8 cellular contexts compared by ENCODE assay signal in the genomic region with DNA sequence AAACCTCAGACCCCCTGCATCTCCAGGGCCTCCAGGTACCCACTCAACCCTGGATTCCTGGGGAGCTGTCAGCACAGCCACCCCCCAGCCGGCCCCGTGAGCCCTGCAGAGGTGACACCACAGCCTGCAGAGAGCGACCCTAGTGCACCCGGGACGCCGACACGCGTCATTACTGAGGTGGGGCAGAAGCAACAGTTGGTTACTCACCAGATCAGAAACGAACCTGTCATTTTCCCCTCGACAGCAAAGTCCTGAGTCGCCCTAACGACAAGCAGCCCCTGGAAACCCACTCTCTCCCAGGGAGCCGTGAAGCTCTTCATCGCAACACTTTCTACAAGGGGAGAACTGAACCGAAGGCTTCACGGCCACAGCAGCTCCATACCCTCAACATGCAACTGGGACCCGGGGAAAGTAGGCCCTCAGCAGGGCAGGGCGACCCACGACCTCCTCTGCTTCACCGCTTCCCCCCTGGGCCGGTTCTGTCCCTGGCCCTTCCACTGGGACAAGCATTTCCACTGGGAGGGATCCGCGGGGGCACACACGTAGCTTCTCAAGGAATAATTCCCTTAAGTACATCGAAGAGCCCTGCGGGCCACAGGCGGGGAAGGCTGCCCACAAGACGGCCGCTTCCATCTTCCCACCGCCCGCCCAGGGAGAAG. TPM values are rescaled to one million over a fixed set of nuclear protein-coding genes. Genes with fewer than 3 reads are reported as not detected.
DNase-seq lines count a peak whose midpoint lies in the region; ATAC-seq and TF ChIP-seq lines count a peak whose summit lies in the region.

No MANE protein-coding gene starts in this region.

- ATAC-seq in HG02642 (IDR thresholded peaks at IDR 0.05; ENCODE audit: poor library complexity, unreplicated experiment) = no peak

- H3K4me1 ChIP-seq in HUES64 (ENCODE audit: insufficient read depth, low read length) = peaks cover 3% of the 10 kb centered on the region; the same call in 1 of the 2 replicates
- H3K4me1 ChIP-seq in effector memory CD4-positive, alpha-beta T cell (ENCODE audit: control insufficient read depth, insufficient read depth, low read length, poor library complexity, severe bottlenecking) = peaks cover 49% of the 10 kb centered on the region
- peaks cover 36% of the 10 kb centered on the region for H3K4me1 ChIP-seq in thymus (ENCODE audit: control insufficient read depth, insufficient read depth, low read length)

- no peaks in the 10 kb centered on the region for H3K9me2 ChIP-seq in neural cell (ENCODE audit: insufficient read depth, low read length)

- H2AFZ ChIP-seq in neural cell (ENCODE audit: low read depth, low read length) = no peak overlapping the region

- peaks cover 38% of the 10 kb centered on the region for H4K20me1 ChIP-seq in neural cell (ENCODE audit: insufficient read depth)

- H3K9me3 ChIP-seq in HUES64 (ENCODE audit: insufficient read depth, low read depth, low read length) = peaks cover 14% of the 10 kb centered on the region; the same call in 1 of the 2 replicates
- H3K9me3 ChIP-seq in effector memory CD4-positive, alpha-beta T cell (ENCODE audit: control insufficient read depth, low read length) = no peaks in the 10 kb centered on the region
- peaks cover under 1% of the 10 kb centered on the region for H3K9me3 ChIP-seq in neural cell (ENCODE audit: low read length)
- peaks cover 1% of the 10 kb centered on the region for H3K9me3 ChIP-seq in thymus (ENCODE audit: control insufficient read depth)

- H3K9ac ChIP-seq in HUES64 (ENCODE audit: low read depth, low read length) (peak overlapping the region; percentile 84), neural cell (ENCODE audit: low read length) (peak overlapping the region; percentile 88)

- no peak for TF ChIP-seq CTCF in neural cell (IDR thresholded peaks at IDR 0.05; ENCODE audit: poor library complexity, severe bottlenecking)

- no peak for TF ChIP-seq RAD21 in neural cell (conservative IDR thresholded peaks at IDR 0.05)

- H3K4me3 ChIP-seq in HUES64 (ENCODE audit: low read length) (peak overlapping the region; percentile 86), neural cell (ENCODE audit: low read length) (peak overlapping the region; percentile 88), thymus (ENCODE audit: low read length) (peak overlapping the region; percentile 93)
- peak overlapping the region; percentile 83 for H3K4me3 ChIP-seq in effector memory CD4-positive, alpha-beta T cell (ENCODE audit: insufficient read depth, low read depth, low read length, poor library complexity, severe bottlenecking)

- 28% methylated on average over 31 of the region's 31 CpGs for WGBS in HUES64
- WGBS in thymus = 22% methylated on average over 31 of the region's 31 CpGs

- TF ChIP-seq EP300 in neural cell (conservative IDR thresholded peaks at IDR 0.05; ENCODE audit: poor library complexity, severe bottlenecking) = no peak

- H3K27ac ChIP-seq in HUES64 (ENCODE audit: low read depth, low read length) (no peak overlapping the region), neural cell (ENCODE audit: low read length) (peak overlapping the region; percentile 68), thymus (ENCODE audit: low read depth) (peak overlapping the region; percentile 31)
- peak overlapping the region; percentile 77 for H3K27ac ChIP-seq in effector memory CD4-positive, alpha-beta T cell (ENCODE audit: insufficient read depth, low read length, poor library complexity, severe bottlenecking)

- H3K36me3 ChIP-seq in HUES64 (ENCODE audit: insufficient read depth, low read length) (peaks cover 39% of the 10 kb centered on the region), neural cell (ENCODE audit: insufficient read depth, low read length) (peaks cover 12% of the 10 kb centered on the region), thymus (ENCODE audit: control insufficient read depth, insufficient read depth) (peaks cover 36% of the 10 kb centered on the region)
- peaks cover 24% of the 10 kb centered on the region for H3K36me3 ChIP-seq in effector memory CD4-positive, alpha-beta T cell (ENCODE audit: control insufficient read depth, insufficient read depth, low read length)

- peak overlapping the region; percentile 96 for H3K4me2 ChIP-seq in neural cell (ENCODE audit: low read length)

- H3F3A ChIP-seq in neural cell (ENCODE audit: insufficient read depth, low read length, poor library complexity, severe bottlenecking) = no peaks in the 10 kb centered on the region

- DNase-seq in activated CD4-positive, alpha-beta T cell treated with anti-CD3 and anti-CD28 coated beads, Interleukin-2, amount 50 U/mL, for 1 hour = peak; percentile 68
- DNase-seq in effector memory CD4-positive, alpha-beta T cell = peak; percentile 21 to 51 (median 43)
- no peak for DNase-seq in T1000 (lab: John Stamatoyannopoulos, UW)
- DNase-seq in putamen (ENCODE audit: low spot score) = no peak

- H3K79me2 ChIP-seq in neural cell (replicated peaks; ENCODE audit: insufficient read depth, low read length) = peaks cover 61% of the 10 kb centered on the region

- H3K27me3 ChIP-seq in HUES64 (ENCODE audit: insufficient read depth, low read length) = no peaks in the 10 kb centered on the region
- no peaks in the 10 kb centered on the region for H3K27me3 ChIP-seq in effector memory CD4-positive, alpha-beta T cell (replicated peaks; ENCODE audit: control insufficient read depth, insufficient read depth, low read length, poor library complexity, severe bottlenecking)
- H3K27me3 ChIP-seq in neural cell (ENCODE audit: insufficient read depth, low read depth, low read length) = no peaks in the 10 kb centered on the region
- no peaks in the 10 kb centered on the region for H3K27me3 ChIP-seq in thymus (ENCODE audit: control insufficient read depth, insufficient read depth)

TF ChIP-seq in neural cell, 6 proteins besides CTCF, POLR2A, EP300 and RAD21:
- TF ChIP-seq MXI1 (conservative IDR thresholded peaks at IDR 0.05; ENCODE audit: poor library complexity, severe bottlenecking) (no peak), TAF1 (IDR thresholded peaks at IDR 0.05; ENCODE audit: low read depth) (no peak), SMC3 (conservative IDR thresholded peaks at IDR 0.05; ENCODE audit: poor library complexity) (no peak), EZH2 (IDR thresholded peaks at IDR 0.05; ENCODE audit: borderline replicate concordance, insufficient read depth, low read length, poor library complexity, severe bottlenecking) (no peak), POLR2AphosphoS5 (IDR thresholded peaks at IDR 0.05) (no peak), REST (IDR thresholded peaks at IDR 0.05; ENCODE audit: borderline replicate concordance) (no peak)
TF ChIP-seq in neural cell: peak in this region for 0.

RNA-seq across cellular contexts. Expression of gene BRD1, which starts 1.6 kb away (rescaled TPM):
- 23.3 TPM for polyA plus RNA-seq in HUES64 (2013, experiment 1 of 2)
- polyA plus RNA-seq in HUES64 (2013, experiment 2 of 2) = 22.9 TPM
- 79.3 and 92.1 TPM in 2 replicates for polyA plus RNA-seq in neural cell
- polyA minus RNA-seq in neural cell = 75.0 and 81.1 TPM in 2 replicates
- polyA plus RNA-seq in thymus = 43.6 TPM

RNA-seq across cellular contexts. Expression of gene ZBED4, which starts 27.6 kb away (rescaled TPM):
- 17.0 TPM for polyA plus RNA-seq in HUES64 (2013, experiment 1 of 2)
- 20.5 TPM for polyA plus RNA-seq in HUES64 (2013, experiment 2 of 2)
- polyA plus RNA-seq in neural cell = 15.0 and 17.8 TPM in 2 replicates
- 47.0 and 48.9 TPM in 2 replicates for polyA minus RNA-seq in neural cell
- polyA plus RNA-seq in thymus = 6.4 TPM

Comparison
In these comparisons a context has a peak if more than half of its experiments do, and no peak if none do; other contexts are left out.
1. DNase-seq: peak in activated CD4-positive, alpha-beta T cell treated with anti-CD3 and anti-CD28 coated beads, Interleukin-2, amount 50 U/mL, for 1 hour (single experiment) and effector memory CD4-positive, alpha-beta T cell (3 of 3); none in T1000 (single experiment) and putamen (single experiment).
2. Peak in every context shown above with its lines, with median percentiles within 50 percentile points of each other: H3K4me3 ChIP-seq.